In genomic region chr17:5821057-5821456, GRCh38 we compare ENCODE assay signal across 17 cellular contexts.
DNase-seq lines count a peak whose midpoint lies in the region; ATAC-seq, FAIRE-seq and TF ChIP-seq lines count a peak whose summit lies in the region.
"Had no signal": no experiment of that assay in that cellular context is flagged by ENCODE, and none has a peak within 500 bp of the region (broad histone marks: within the 10 kb centered on the region; RNA-seq: fewer than 3 reads in every experiment).

No MANE protein-coding gene starts in this region.

- H3K9ac ChIP-seq in keratinocyte (ENCODE audit: control insufficient read depth, extremely low read depth, insufficient read depth, low read length): no peak overlapping the region

- peaks cover 27% of the 10 kb centered on the region for H3K4me1 ChIP-seq in A549
- peaks cover 8% of the 10 kb centered on the region for H3K4me1 ChIP-seq in keratinocyte (ENCODE audit: control insufficient read depth, extremely low read depth, insufficient read depth, low read length)
- H3K4me1 ChIP-seq: BE2C, upper lobe of left lung had no signal

- intact Hi-C loops in activated B cell treated with CpG ODN at 0.5 μM for 24 hours (cut with micrococcal nuclease): no loop called here

- no peak overlapping the region for H3K27ac Mint-ChIP-seq in activated B cell treated with CpG ODN at 0.5 μM for 24 hours
- H3K27ac Mint-ChIP-seq: T-helper 1 cell treated with Interleukin-12 subunit alpha and Interleukin-12 subunit beta and Interleukin-4 antibody, amounts not matched to agents 30 μg/mL and 1 μg/mL, for 36 hours had no signal

- no peaks in the 10 kb centered on the region for H3K36me3 ChIP-seq in keratinocyte (ENCODE audit: control insufficient read depth in 2 of 2, extremely low read depth in 1 of 2, insufficient read depth in 2 of 2, low read length in 2 of 2)
- H3K36me3 ChIP-seq: BE2C, upper lobe of left lung had no signal

- TF ChIP-seq CTCF in A549 (IDR thresholded peaks at IDR 0.05) (no peak), activated B cell treated with CpG ODN at 0.5 μM for 24 hours (IDR thresholded peaks at IDR 0.05) (no peak), keratinocyte (optimal IDR thresholded peaks at IDR 0.05 in 1 of 3, IDR thresholded peaks at IDR 0.05 in 1 of 3, conservative IDR thresholded peaks at IDR 0.05 in 1 of 3; ENCODE audit: extremely low read depth in 1 of 3, insufficient read depth in 2 of 3, low read length in 3 of 3) (no peak)

- H3K4me2 ChIP-seq in A549 (peak overlapping the region; percentile 45; the same call in 2 of the 3 replicates), keratinocyte (ENCODE audit: control insufficient read depth, extremely low read depth, insufficient read depth, low read depth, low read length) (no peak overlapping the region)

- no peak for TF ChIP-seq RAD21 in A549 (conservative IDR thresholded peaks at IDR 0.05 in 1 of 2, IDR thresholded peaks at IDR 0.05 in 1 of 2)

- ATAC-seq in A549 (peak in 1 of 2 experiments; percentile 56; a peak in 3 of 6 replicates), activated B cell treated with CpG ODN at 0.5 μM for 24 hours (ENCODE audit: low read depth) (peak; percentile 47), GM18511 (IDR thresholded peaks at IDR 0.05; ENCODE audit: unreplicated experiment) (no peak)
- ATAC-seq: left colon had no signal

- no peaks in the 10 kb centered on the region for H4K20me1 ChIP-seq in keratinocyte (ENCODE audit: control insufficient read depth, extremely low read depth, insufficient read depth, low read length)

- TF ChIP-seq EP300 in A549 (IDR thresholded peaks at IDR 0.05): no peak

- H3K9me3 ChIP-seq in A549 (no peaks in the 10 kb centered on the region), keratinocyte (ENCODE audit: control insufficient read depth, low read depth, low read length) (no peaks in the 10 kb centered on the region)
- H3K9me3 ChIP-seq: BE2C, upper lobe of left lung had no signal

- H3K4me3 ChIP-seq in A549 (no peak overlapping the region), keratinocyte (ENCODE audit: control insufficient read depth in 2 of 3, extremely low read depth in 1 of 3, insufficient read depth in 2 of 3, low read depth in 1 of 3, low read length in 3 of 3) (no peak overlapping the region)
- H3K4me3 ChIP-seq: upper lobe of left lung had no signal

- DNase-seq in A549 (ENCODE audit: low read depth in 1 of 2, low spot score in 1 of 2) (peak in 1 of 2 experiments; percentile 48), HCEC 1CT (peak; percentile 7), activated B cell treated with CpG ODN at 0.5 μM for 24 hours (no peak), keratinocyte (ENCODE audit: low read depth, low spot score) (no peak), AML-193 (lab: John Stamatoyannopoulos, UW) (no peak)
- no peak for DNase-seq in activated CD8-positive, alpha-beta memory T cell treated with anti-CD3 and anti-CD28 coated beads, Interleukin-2, amount 50 U/mL, for 48 hours
- DNase-seq in activated effector memory CD4-positive, alpha-beta T cell treated with Interleukin-2 at 50 U/mL for 16 hours: no peak
- DNase-seq: activated CD4-positive, alpha-beta T cell treated with anti-CD3 and anti-CD28 coated beads for 4 hours; BE2C; effector CD8-positive, alpha-beta T cell; left colon; NCI-H1436 treated with DMSO at 0.1 percent for 48 hours; NCI-H526; stimulated activated CD8-positive, alpha-beta memory T cell treated with anti-CD3 and anti-CD28 coated beads, Interleukin-4, amount 100 ng/mL, for 48 hours; upper lobe of left lung had no signal

- CTCF ChIA-PET in A549 (lab: Yijun Ruan, JAX): interaction anchor here (1.0 to 1.6 kb wide), 3 partner anchors 9 to 419 kb away, joined by 3 to 8 read pairs (median 4); no protein-coding TSS in a partner anchor
- CTCF ChIA-PET in activated B cell treated with CpG ODN at 0.5 μM for 24 hours (lab: Charles Lee): no interaction called here

- H3K79me2 ChIP-seq in keratinocyte (ENCODE audit: control insufficient read depth, insufficient read depth, low read length): no peaks in the 10 kb centered on the region

- H3K27ac ChIP-seq in A549: peak overlapping the region in 1 of 2 experiments; percentile 64; a peak in 4 of 6 replicates
- no peak overlapping the region for H3K27ac ChIP-seq in keratinocyte (ENCODE audit: control insufficient read depth, insufficient read depth, low read length)
- H3K27ac ChIP-seq: upper lobe of left lung had no signal

- POLR2A ChIA-PET in A549 (lab: Yijun Ruan, JAX) (no interaction called here), activated B cell treated with CpG ODN at 0.5 μM for 24 hours (lab: Charles Lee) (no interaction called here)

- no peaks in the 10 kb centered on the region for H3K4me1 Mint-ChIP-seq in activated B cell treated with CpG ODN at 0.5 μM for 24 hours

- 26% methylated on average over 5 of the region's 5 CpGs for WGBS in A549 (ENCODE audit: missing lambda C conversion rate)

- TF ChIP-seq POLR2A in A549 (IDR thresholded peaks at IDR 0.05; ENCODE audit: low read length): no peak

- FAIRE-seq in A549 (lab: Jason Lieb, UNC) (no peak), keratinocyte (lab: Jason Lieb, UNC) (peak; percentile 44)

- H3K4me3 Mint-ChIP-seq in activated B cell treated with CpG ODN at 0.5 μM for 24 hours: no peak overlapping the region
- H3K4me3 Mint-ChIP-seq: T-helper 1 cell treated with Interleukin-12 subunit alpha and Interleukin-12 subunit beta and Interleukin-4 antibody, amounts not matched to agents 30 μg/mL and 1 μg/mL, for 36 hours had no signal

- H2AFZ ChIP-seq in keratinocyte (ENCODE audit: control insufficient read depth, low read length): no peak overlapping the region

- no peaks in the 10 kb centered on the region for H3K36me3 Mint-ChIP-seq in activated B cell treated with CpG ODN at 0.5 μM for 24 hours (ENCODE audit: low read depth)

- H3K9me3 Mint-ChIP-seq in activated B cell treated with CpG ODN at 0.5 μM for 24 hours: no peaks in the 10 kb centered on the region
- H3K9me3 Mint-ChIP-seq: T-helper 1 cell treated with Interleukin-12 subunit alpha and Interleukin-12 subunit beta and Interleukin-4 antibody, amounts not matched to agents 30 μg/mL and 1 μg/mL, for 36 hours had no signal

- no peaks in the 10 kb centered on the region for H3K9me1 ChIP-seq in keratinocyte (ENCODE audit: control insufficient read depth, extremely low read depth, insufficient read depth, low read length)

- dilution Hi-C loops in keratinocyte (cut with MboI; ENCODE audit: extremely low pct_ligation_motif_present, low sequenced_read_pairs): no loop called here

- H3K27me3 ChIP-seq in keratinocyte (ENCODE audit: control insufficient read depth, extremely low read depth, insufficient read depth, low read length): peaks cover 11% of the 10 kb centered on the region
- H3K27me3 ChIP-seq: BE2C, upper lobe of left lung had no signal

- peaks cover 19% of the 10 kb centered on the region for H3K27me3 Mint-ChIP-seq in activated B cell treated with CpG ODN at 0.5 μM for 24 hours

TF ChIP-seq in A549, 52 proteins besides CTCF, POLR2A, EP300 and RAD21:
- TF ChIP-seq FOSL2 (IDR thresholded peaks at IDR 0.05) (no peak), FOSL2 (CRISPR knock-in tag; IDR thresholded peaks at IDR 0.05) (peak; percentile 40; the same call in 1 of the 2 replicates), HDAC2 (IDR thresholded peaks at IDR 0.05) (no peak), MAX (IDR thresholded peaks at IDR 0.05) (no peak), HEYL (CRISPR knock-in tag; IDR thresholded peaks at IDR 0.05) (no peak), JUNB (IDR thresholded peaks at IDR 0.05) (peak; percentile 21; the same call in 1 of the 2 replicates), RFX5 (IDR thresholded peaks at IDR 0.05) (no peak), POLR2AphosphoS2 (conservative IDR thresholded peaks at IDR 0.05; ENCODE audit: low read length) (no peak), RARB (CRISPR knock-in tag; IDR thresholded peaks at IDR 0.05) (no peak), ZFP36 (IDR thresholded peaks at IDR 0.05; ENCODE audit: borderline replicate concordance, partially characterized antibody) (peak; percentile 34), KDM1A (IDR thresholded peaks at IDR 0.05; ENCODE audit: low read depth) (no peak)
- TF ChIP-seq, protein P1, sequence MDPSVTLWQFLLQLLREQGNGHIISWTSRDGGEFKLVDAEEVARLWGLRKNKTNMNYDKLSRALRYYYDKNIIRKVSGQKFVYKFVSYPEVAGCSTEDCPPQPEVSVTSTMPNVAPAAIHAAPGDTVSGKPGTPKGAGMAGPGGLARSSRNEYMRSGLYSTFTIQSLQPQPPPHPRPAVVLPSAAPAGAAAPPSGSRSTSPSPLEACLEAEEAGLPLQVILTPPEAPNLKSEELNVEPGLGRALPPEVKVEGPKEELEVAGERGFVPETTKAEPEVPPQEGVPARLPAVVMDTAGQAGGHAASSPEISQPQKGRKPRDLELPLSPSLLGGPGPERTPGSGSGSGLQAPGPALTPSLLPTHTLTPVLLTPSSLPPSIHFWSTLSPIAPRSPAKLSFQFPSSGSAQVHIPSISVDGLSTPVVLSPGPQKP (IDR thresholded peaks at IDR 0.05; ENCODE audit: low read depth, low read length): no peak
- TF ChIP-seq, protein P2, sequence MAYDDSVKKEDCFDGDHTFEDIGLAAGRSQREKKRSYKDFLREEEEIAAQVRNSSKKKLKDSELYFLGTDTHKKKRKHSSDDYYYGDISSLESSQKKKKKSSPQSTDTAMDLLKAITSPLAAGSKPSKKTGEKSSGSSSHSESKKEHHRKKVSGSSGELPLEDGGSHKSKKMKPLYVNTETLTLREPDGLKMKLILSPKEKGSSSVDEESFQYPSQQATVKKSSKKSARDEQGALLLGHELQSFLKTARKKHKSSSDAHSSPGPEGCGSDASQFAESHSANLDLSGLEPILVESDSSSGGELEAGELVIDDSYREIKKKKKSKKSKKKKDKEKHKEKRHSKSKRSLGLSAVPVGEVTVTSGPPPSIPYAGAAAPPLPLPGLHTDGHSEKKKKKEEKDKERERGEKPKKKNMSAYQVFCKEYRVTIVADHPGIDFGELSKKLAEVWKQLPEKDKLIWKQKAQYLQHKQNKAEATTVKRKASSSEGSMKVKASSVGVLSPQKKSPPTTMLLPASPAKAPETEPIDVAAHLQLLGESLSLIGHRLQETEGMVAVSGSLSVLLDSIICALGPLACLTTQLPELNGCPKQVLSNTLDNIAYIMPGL (CRISPR knock-in tag; IDR thresholded peaks at IDR 0.05; ENCODE audit: borderline replicate concordance): no peak
TF ChIP-seq in A549: peak in this region for 3.
